1 cellular context compared by ENCODE assay signal in the genomic region with DNA sequence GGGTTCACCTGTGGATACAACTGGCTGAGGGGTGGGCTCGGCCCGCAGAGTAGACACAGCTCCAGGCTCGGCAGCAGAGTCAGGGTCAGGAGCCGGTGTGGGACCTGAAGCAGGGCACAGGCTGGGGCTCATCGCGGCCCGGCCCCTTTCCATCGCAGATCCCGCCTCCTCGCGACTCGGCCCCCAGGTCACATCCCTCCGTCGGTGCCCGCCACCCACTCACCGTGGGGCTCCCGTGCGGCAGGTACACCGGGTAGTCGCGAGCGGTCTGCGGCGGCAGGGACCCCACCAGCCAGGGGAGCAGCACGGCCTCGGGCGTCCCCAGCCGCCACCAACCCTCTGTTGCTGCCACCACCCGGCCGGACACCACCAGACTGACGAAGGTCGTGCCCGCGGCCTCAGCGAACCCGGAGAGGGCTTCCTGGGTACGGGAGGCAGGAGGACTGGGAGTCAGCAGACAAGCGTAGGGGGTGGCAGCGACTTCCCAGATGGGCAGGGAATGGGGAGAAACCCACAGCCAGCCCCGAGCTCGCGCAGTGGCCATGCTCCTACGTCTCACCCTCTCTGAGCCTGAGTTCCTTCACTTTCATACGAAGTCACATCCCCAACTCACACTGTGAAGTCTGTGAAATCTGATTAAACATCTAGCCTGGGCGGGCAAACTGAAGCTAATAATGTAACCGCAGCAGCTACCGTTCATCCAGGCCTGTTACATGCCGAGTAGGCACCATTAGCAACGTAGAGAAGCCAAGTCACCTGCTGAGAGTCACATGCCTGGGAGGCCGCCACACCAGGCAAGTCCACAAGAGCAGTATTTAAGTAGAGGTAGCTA.
TF ChIP-seq lines count a peak whose summit lies in the region.

No MANE protein-coding gene starts in this region.

TF ChIP-seq in HepG2, 621 proteins besides CTCF, POLR2A, EP300 and RAD21 (continued from another document and continues in another):
- TF ChIP-seq, protein P1, sequence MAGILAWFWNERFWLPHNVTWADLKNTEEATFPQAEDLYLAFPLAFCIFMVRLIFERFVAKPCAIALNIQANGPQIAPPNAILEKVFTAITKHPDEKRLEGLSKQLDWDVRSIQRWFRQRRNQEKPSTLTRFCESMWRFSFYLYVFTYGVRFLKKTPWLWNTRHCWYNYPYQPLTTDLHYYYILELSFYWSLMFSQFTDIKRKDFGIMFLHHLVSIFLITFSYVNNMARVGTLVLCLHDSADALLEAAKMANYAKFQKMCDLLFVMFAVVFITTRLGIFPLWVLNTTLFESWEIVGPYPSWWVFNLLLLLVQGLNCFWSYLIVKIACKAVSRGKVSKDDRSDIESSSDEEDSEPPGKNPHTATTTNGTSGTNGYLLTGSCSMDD (CRISPR knock-in tag; IDR thresholded peaks at IDR 0.05): no peak
- no peak for TF ChIP-seq ZNF83 (CRISPR knock-in tag; IDR thresholded peaks at IDR 0.05; ENCODE audit: borderline replicate concordance)
- TF ChIP-seq ZNF383 (CRISPR knock-in tag; IDR thresholded peaks at IDR 0.05; ENCODE audit: borderline replicate concordance): peak; percentile 32; the same call in 1 of the 2 replicates
- TF ChIP-seq ZKSCAN5 (CRISPR knock-in tag; IDR thresholded peaks at IDR 0.05): no peak
- no peak for TF ChIP-seq ATM (IDR thresholded peaks at IDR 0.05; ENCODE audit: borderline replicate concordance)
- no peak for TF ChIP-seq HDAC2 (CRISPR knock-in tag; IDR thresholded peaks at IDR 0.05)
- TF ChIP-seq GATAD2A (CRISPR knock-in tag; IDR thresholded peaks at IDR 0.05): peak; percentile 25; the same call in 1 of the 2 replicates
- TF ChIP-seq ZNF703 (CRISPR knock-in tag; IDR thresholded peaks at IDR 0.05; ENCODE audit: borderline replicate concordance): no peak
- TF ChIP-seq NR2F1 (CRISPR knock-in tag; IDR thresholded peaks at IDR 0.05): no peak
- peak; percentile 31; the same call in 1 of the 2 replicates for TF ChIP-seq ELF1 (CRISPR knock-in tag; IDR thresholded peaks at IDR 0.05)
- TF ChIP-seq AHR (CRISPR knock-in tag; IDR thresholded peaks at IDR 0.05): peak; percentile 54; the same call in 1 of the 2 replicates
- TF ChIP-seq, protein P2, sequence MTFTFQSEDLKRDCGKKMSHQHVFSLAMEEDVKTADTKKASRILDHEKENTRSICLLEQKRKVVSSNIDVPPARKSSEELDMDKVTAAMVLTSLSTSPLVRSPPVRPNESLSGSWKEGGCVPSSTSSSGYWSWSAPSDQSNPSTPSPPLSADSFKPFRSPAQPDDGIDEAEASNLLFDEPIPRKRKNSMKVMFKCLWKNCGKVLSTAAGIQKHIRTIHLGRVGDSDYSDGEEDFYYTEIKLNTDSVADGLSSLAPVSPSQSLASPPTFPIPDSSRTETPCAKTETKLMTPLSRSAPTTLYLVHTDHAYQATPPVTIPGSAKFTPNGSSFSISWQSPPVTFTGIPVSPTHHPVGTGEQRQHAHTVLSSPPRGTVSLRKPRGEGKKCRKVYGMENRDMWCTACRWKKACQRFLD (CRISPR knock-in tag; IDR thresholded peaks at IDR 0.05; ENCODE audit: borderline replicate concordance): no peak
- TF ChIP-seq ZNF772 (CRISPR knock-in tag; IDR thresholded peaks at IDR 0.05): peak; percentile 72
- 0 out of 2 replicates have a peak, but pooled peaks have one; percentile 54 for TF ChIP-seq FOXC1 (CRISPR knock-in tag; IDR thresholded peaks at IDR 0.05; ENCODE audit: borderline replicate concordance)
- TF ChIP-seq, protein P3, sequence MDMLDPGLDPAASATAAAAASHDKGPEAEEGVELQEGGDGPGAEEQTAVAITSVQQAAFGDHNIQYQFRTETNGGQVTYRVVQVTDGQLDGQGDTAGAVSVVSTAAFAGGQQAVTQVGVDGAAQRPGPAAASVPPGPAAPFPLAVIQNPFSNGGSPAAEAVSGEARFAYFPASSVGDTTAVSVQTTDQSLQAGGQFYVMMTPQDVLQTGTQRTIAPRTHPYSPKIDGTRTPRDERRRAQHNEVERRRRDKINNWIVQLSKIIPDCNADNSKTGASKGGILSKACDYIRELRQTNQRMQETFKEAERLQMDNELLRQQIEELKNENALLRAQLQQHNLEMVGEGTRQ (IDR thresholded peaks at IDR 0.05; ENCODE audit: low read depth, low read length): 0 out of 2 replicates have a peak, but pooled peaks have one; percentile 17
- TF ChIP-seq, protein P3 (CRISPR knock-in tag; IDR thresholded peaks at IDR 0.05; ENCODE audit: borderline replicate concordance): 0 out of 2 replicates have a peak, but pooled peaks have one; percentile 39
- TF ChIP-seq MAFK (conservative IDR thresholded peaks at IDR 0.05 in 1 of 2, IDR thresholded peaks at IDR 0.05 in 1 of 2; ENCODE audit: low read length in 2 of 2): no peak
- TF ChIP-seq BRD4 (CRISPR knock-in tag; IDR thresholded peaks at IDR 0.05): no peak
- peak; percentile 68 for TF ChIP-seq ZNF768 (CRISPR knock-in tag; IDR thresholded peaks at IDR 0.05)
- no peak for TF ChIP-seq ISX (CRISPR knock-in tag; conservative IDR thresholded peaks at IDR 0.05)
- TF ChIP-seq, protein P4, sequence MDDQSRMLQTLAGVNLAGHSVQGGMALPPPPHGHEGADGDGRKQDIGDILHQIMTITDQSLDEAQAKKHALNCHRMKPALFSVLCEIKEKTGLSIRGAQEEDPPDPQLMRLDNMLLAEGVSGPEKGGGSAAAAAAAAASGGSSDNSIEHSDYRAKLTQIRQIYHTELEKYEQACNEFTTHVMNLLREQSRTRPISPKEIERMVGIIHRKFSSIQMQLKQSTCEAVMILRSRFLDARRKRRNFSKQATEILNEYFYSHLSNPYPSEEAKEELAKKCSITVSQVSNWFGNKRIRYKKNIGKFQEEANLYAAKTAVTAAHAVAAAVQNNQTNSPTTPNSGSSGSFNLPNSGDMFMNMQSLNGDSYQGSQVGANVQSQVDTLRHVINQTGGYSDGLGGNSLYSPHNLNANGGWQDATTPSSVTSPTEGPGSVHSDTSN (CRISPR knock-in tag; IDR thresholded peaks at IDR 0.05; ENCODE audit: borderline replicate concordance): no peak
- TF ChIP-seq ZMYM3 (CRISPR knock-in tag; IDR thresholded peaks at IDR 0.05): no peak; the same call in 1 of the 2 replicates
- peak; percentile 66; the same call in 1 of the 2 replicates for TF ChIP-seq ZNF274 (CRISPR knock-in tag; IDR thresholded peaks at IDR 0.05)
- TF ChIP-seq, protein P5, sequence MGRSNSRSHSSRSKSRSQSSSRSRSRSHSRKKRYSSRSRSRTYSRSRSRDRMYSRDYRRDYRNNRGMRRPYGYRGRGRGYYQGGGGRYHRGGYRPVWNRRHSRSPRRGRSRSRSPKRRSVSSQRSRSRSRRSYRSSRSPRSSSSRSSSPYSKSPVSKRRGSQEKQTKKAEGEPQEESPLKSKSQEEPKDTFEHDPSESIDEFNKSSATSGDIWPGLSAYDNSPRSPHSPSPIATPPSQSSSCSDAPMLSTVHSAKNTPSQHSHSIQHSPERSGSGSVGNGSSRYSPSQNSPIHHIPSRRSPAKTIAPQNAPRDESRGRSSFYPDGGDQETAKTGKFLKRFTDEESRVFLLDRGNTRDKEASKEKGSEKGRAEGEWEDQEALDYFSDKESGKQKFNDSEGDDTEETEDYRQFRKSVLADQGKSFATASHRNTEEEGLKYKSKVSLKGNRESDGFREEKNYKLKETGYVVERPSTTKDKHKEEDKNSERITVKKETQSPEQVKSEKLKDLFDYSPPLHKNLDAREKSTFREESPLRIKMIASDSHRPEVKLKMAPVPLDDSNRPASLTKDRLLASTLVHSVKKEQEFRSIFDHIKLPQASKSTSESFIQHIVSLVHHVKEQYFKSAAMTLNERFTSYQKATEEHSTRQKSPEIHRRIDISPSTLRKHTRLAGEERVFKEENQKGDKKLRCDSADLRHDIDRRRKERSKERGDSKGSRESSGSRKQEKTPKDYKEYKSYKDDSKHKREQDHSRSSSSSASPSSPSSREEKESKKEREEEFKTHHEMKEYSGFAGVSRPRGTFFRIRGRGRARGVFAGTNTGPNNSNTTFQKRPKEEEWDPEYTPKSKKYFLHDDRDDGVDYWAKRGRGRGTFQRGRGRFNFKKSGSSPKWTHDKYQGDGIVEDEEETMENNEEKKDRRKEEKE (IDR thresholded peaks at IDR 0.05): no peak
- TF ChIP-seq, protein P6, sequence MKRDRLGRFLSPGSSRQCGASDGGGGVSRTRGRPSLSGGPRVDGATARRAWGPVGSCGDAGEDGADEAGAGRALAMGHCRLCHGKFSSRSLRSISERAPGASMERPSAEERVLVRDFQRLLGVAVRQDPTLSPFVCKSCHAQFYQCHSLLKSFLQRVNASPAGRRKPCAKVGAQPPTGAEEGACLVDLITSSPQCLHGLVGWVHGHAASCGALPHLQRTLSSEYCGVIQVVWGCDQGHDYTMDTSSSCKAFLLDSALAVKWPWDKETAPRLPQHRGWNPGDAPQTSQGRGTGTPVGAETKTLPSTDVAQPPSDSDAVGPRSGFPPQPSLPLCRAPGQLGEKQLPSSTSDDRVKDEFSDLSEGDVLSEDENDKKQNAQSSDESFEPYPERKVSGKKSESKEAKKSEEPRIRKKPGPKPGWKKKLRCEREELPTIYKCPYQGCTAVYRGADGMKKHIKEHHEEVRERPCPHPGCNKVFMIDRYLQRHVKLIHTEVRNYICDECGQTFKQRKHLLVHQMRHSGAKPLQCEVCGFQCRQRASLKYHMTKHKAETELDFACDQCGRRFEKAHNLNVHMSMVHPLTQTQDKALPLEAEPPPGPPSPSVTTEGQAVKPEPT (CRISPR knock-in tag; IDR thresholded peaks at IDR 0.05; ENCODE audit: low read depth): no peak
- TF ChIP-seq CCAR2 (optimal IDR thresholded peaks at IDR 0.05; ENCODE audit: low read depth, low read length): no peak
- TF ChIP-seq THAP11 (CRISPR knock-in tag; IDR thresholded peaks at IDR 0.05): peak; percentile 43; the same call in 1 of the 2 replicates
- TF ChIP-seq MTA1 (CRISPR knock-in tag; IDR thresholded peaks at IDR 0.05; ENCODE audit: borderline replicate concordance): no peak
- TF ChIP-seq ETV5 (CRISPR knock-in tag; IDR thresholded peaks at IDR 0.05; ENCODE audit: borderline replicate concordance): peak; percentile 14; the same call in 1 of the 2 replicates
- TF ChIP-seq KDM2A (CRISPR knock-in tag; IDR thresholded peaks at IDR 0.05; ENCODE audit: borderline replicate concordance, low read depth): peak; percentile 81; the same call in 1 of the 2 replicates
- TF ChIP-seq, protein P7, sequence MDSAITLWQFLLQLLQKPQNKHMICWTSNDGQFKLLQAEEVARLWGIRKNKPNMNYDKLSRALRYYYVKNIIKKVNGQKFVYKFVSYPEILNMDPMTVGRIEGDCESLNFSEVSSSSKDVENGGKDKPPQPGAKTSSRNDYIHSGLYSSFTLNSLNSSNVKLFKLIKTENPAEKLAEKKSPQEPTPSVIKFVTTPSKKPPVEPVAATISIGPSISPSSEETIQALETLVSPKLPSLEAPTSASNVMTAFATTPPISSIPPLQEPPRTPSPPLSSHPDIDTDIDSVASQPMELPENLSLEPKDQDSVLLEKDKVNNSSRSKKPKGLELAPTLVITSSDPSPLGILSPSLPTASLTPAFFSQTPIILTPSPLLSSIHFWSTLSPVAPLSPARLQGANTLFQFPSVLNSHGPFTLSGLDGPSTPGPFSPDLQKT (CRISPR knock-in tag; IDR thresholded peaks at IDR 0.05; ENCODE audit: borderline replicate concordance): no peak
- TF ChIP-seq TAF1 (CRISPR knock-in tag; IDR thresholded peaks at IDR 0.05): peak; percentile 51
- TF ChIP-seq PHF8 (CRISPR knock-in tag; IDR thresholded peaks at IDR 0.05): peak; percentile 56
- TF ChIP-seq PHF21A (CRISPR knock-in tag; IDR thresholded peaks at IDR 0.05): no peak
- no peak for TF ChIP-seq NONO (IDR thresholded peaks at IDR 0.05)
- no peak for TF ChIP-seq NONO (CRISPR knock-in tag; conservative IDR thresholded peaks at IDR 0.05)
- TF ChIP-seq TSC22D2 (CRISPR knock-in tag; IDR thresholded peaks at IDR 0.05; ENCODE audit: borderline replicate concordance): no peak
- TF ChIP-seq PAF1 (CRISPR knock-in tag; IDR thresholded peaks at IDR 0.05): no peak
- TF ChIP-seq, protein P8, sequence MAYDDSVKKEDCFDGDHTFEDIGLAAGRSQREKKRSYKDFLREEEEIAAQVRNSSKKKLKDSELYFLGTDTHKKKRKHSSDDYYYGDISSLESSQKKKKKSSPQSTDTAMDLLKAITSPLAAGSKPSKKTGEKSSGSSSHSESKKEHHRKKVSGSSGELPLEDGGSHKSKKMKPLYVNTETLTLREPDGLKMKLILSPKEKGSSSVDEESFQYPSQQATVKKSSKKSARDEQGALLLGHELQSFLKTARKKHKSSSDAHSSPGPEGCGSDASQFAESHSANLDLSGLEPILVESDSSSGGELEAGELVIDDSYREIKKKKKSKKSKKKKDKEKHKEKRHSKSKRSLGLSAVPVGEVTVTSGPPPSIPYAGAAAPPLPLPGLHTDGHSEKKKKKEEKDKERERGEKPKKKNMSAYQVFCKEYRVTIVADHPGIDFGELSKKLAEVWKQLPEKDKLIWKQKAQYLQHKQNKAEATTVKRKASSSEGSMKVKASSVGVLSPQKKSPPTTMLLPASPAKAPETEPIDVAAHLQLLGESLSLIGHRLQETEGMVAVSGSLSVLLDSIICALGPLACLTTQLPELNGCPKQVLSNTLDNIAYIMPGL (CRISPR knock-in tag; IDR thresholded peaks at IDR 0.05; ENCODE audit: borderline replicate concordance in 1 of 2, low read depth in 1 of 2): peak; percentile 66 to 86; a peak in 3 of 4 replicates
- 0 out of 2 replicates have a peak, but pooled peaks have one; percentile 12 for TF ChIP-seq RAD51 (IDR thresholded peaks at IDR 0.05; ENCODE audit: borderline replicate concordance)
- no peak for TF ChIP-seq ZNF432 (CRISPR knock-in tag; IDR thresholded peaks at IDR 0.05; ENCODE audit: borderline replicate concordance)
- TF ChIP-seq, protein P9, sequence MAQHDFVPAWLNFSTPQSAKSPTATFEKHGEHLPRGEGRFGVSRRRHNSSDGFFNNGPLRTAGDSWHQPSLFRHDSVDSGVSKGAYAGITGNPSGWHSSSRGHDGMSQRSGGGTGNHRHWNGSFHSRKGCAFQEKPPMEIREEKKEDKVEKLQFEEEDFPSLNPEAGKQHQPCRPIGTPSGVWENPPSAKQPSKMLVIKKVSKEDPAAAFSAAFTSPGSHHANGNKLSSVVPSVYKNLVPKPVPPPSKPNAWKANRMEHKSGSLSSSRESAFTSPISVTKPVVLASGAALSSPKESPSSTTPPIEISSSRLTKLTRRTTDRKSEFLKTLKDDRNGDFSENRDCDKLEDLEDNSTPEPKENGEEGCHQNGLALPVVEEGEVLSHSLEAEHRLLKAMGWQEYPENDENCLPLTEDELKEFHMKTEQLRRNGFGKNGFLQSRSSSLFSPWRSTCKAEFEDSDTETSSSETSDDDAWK (CRISPR knock-in tag; IDR thresholded peaks at IDR 0.05): no peak
- TF ChIP-seq, protein P10, sequence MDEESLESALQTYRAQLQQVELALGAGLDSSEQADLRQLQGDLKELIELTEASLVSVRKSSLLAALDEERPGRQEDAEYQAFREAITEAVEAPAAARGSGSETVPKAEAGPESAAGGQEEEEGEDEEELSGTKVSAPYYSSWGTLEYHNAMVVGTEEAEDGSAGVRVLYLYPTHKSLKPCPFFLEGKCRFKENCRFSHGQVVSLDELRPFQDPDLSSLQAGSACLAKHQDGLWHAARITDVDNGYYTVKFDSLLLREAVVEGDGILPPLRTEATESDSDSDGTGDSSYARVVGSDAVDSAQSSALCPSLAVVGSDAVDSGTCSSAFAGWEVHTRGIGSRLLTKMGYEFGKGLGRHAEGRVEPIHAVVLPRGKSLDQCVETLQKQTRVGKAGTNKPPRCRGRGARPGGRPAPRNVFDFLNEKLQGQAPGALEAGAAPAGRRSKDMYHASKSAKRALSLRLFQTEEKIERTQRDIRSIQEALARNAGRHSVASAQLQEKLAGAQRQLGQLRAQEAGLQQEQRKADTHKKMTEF (CRISPR knock-in tag; IDR thresholded peaks at IDR 0.05): no peak
- TF ChIP-seq ZNF543 (CRISPR knock-in tag; IDR thresholded peaks at IDR 0.05): peak; percentile 36; the same call in 1 of the 2 replicates
